ENCODE assay signal across 9 cellular contexts in genomic region chr4:7191546-7192251, GRCh38. TPM values are rescaled to one million over a fixed set of nuclear protein-coding genes. Genes with fewer than 3 reads are reported as not detected.
DNase-seq lines count a peak whose midpoint lies in the region; ATAC-seq, FAIRE-seq and TF ChIP-seq lines count a peak whose summit lies in the region.
"Had no signal": no experiment of that assay in that cellular context is flagged by ENCODE, and none has a peak within 500 bp of the region (broad histone marks: within the 10 kb centered on the region; RNA-seq: fewer than 3 reads in every experiment).

No MANE protein-coding gene starts in this region.

- peaks cover 59% of the 10 kb centered on the region for H3K4me1 Mint-ChIP-seq in brain
- peaks cover 20% of the 10 kb centered on the region for H3K4me1 Mint-ChIP-seq in mesothelial cell of epicardium
- peaks cover 12% of the 10 kb centered on the region for H3K4me1 Mint-ChIP-seq in type B pancreatic cell (ENCODE audit: unreplicated experiment)

- H3K4me3 Mint-ChIP-seq in brain (peak overlapping the region; percentile 72 to 86 (median 84)), mesothelial cell of epicardium (peak overlapping the region; percentile 69), type B pancreatic cell (peak overlapping the region; percentile 89)
- H3K4me3 Mint-ChIP-seq: activated T-cell treated with anti-CD3 and anti-CD28 coated beads, Interleukin-2, amount 50 U/mL, for 24 hours had no signal

- intact Hi-C loops in kidney (cut with DNase I), result loop anchor here (10.0 kb wide), 1 partner anchor 103 kb away; no protein-coding TSS in a partner anchor

- H3K4me1 ChIP-seq in kidney (ENCODE audit: control insufficient read depth in 1 of 2, insufficient read depth in 1 of 2, low read depth in 1 of 2, low read length in 2 of 2), result peaks cover 0 to 6% of the 10 kb centered on the region in 2 donors
- H3K4me1 ChIP-seq in effector memory CD4-positive, alpha-beta T cell (ENCODE audit: control insufficient read depth, insufficient read depth, low read length, poor library complexity, severe bottlenecking), result peaks cover 6% of the 10 kb centered on the region

- no peaks in the 10 kb centered on the region for H3K36me3 ChIP-seq in kidney (ENCODE audit: control insufficient read depth in 1 of 2, insufficient read depth in 2 of 2, low read length in 2 of 2)
- H3K36me3 ChIP-seq in effector memory CD4-positive, alpha-beta T cell (ENCODE audit: control insufficient read depth, insufficient read depth, low read length), result no peaks in the 10 kb centered on the region

- H3K27me3 Mint-ChIP-seq in brain (peaks cover 60% of the 10 kb centered on the region), mesothelial cell of epicardium (ENCODE audit: low read depth) (peaks cover 82% of the 10 kb centered on the region), type B pancreatic cell (peaks cover 62% of the 10 kb centered on the region)

- no peak overlapping the region for H3K9ac ChIP-seq in kidney (ENCODE audit: low read length in 2 of 2)

- no peak for ATAC-seq in GM18519 (IDR thresholded peaks at IDR 0.05; ENCODE audit: low FRiP score, unreplicated experiment)

- H3K4me3 ChIP-seq in kidney (ENCODE audit: low read length in 2 of 2), result no peak overlapping the region
- H3K4me3 ChIP-seq in effector memory CD4-positive, alpha-beta T cell (ENCODE audit: insufficient read depth, low read depth, low read length, poor library complexity, severe bottlenecking), result no peak overlapping the region

- no peak overlapping the region for H3K27ac ChIP-seq in kidney (ENCODE audit: low read depth in 2 of 2, low read length in 2 of 2)
- H3K27ac ChIP-seq in effector memory CD4-positive, alpha-beta T cell (ENCODE audit: insufficient read depth, low read length, poor library complexity, severe bottlenecking), result no peak overlapping the region

- H3K27ac Mint-ChIP-seq in brain, result peak overlapping the region in 4 of 5 experiments; percentile 72 to 88 (median 80)
- no peak overlapping the region for H3K27ac Mint-ChIP-seq in mesothelial cell of epicardium
- H3K27ac Mint-ChIP-seq in type B pancreatic cell, result no peak overlapping the region
- H3K27ac Mint-ChIP-seq: activated T-cell treated with anti-CD3 and anti-CD28 coated beads, Interleukin-2, amount 50 U/mL, for 24 hours had no signal

- FAIRE-seq in kidney (lab: Jason Lieb, UNC), result no peak

- no peaks in the 10 kb centered on the region for H3K9me3 ChIP-seq in kidney (ENCODE audit: control insufficient read depth in 1 of 2, low read length in 2 of 2)
- H3K9me3 ChIP-seq in effector memory CD4-positive, alpha-beta T cell (ENCODE audit: control insufficient read depth, low read length), result no peaks in the 10 kb centered on the region

- TF ChIP-seq CTCF in brain (conservative IDR thresholded peaks at IDR 0.05) (no peak), mesothelial cell of epicardium (IDR thresholded peaks at IDR 0.05; ENCODE audit: unreplicated experiment) (no peak), type B pancreatic cell (conservative IDR thresholded peaks at IDR 0.05) (no peak), kidney (IDR thresholded peaks at IDR 0.05; ENCODE audit: borderline replicate concordance, extremely low read depth, insufficient read depth) (no peak)

- H3K36me3 Mint-ChIP-seq in brain (no peaks in the 10 kb centered on the region), mesothelial cell of epicardium (no peaks in the 10 kb centered on the region), type B pancreatic cell (no peaks in the 10 kb centered on the region)

- H3K27me3 ChIP-seq in effector memory CD4-positive, alpha-beta T cell (replicated peaks; ENCODE audit: control insufficient read depth, insufficient read depth, low read length, poor library complexity, severe bottlenecking), result peaks cover 29% of the 10 kb centered on the region

- DNase-seq in activated CD8-positive, alpha-beta memory T cell treated with anti-CD3 and anti-CD28 coated beads, Interleukin-2, amount 50 U/mL, for 48 hours, result peak; percentile 48
- DNase-seq in activated CD8-positive, alpha-beta memory T cell treated with anti-CD3 and anti-CD28 coated beads, Interleukin-2, amount 50 U/mL, for 4 hours, result no peak
- DNase-seq in mesothelial cell of epicardium (ENCODE audit: low spot score in 2 of 2, unreplicated experiment in 2 of 2) (no peak), type B pancreatic cell (ENCODE audit: extremely low spot score, unreplicated experiment) (no peak), kidney (no peak)
- no peak for DNase-seq in effector memory CD4-positive, alpha-beta T cell

- H3K9me3 Mint-ChIP-seq in brain (no peaks in the 10 kb centered on the region), mesothelial cell of epicardium (no peaks in the 10 kb centered on the region), type B pancreatic cell (no peaks in the 10 kb centered on the region)
- H3K9me3 Mint-ChIP-seq: activated T-cell treated with anti-CD3 and anti-CD28 coated beads, Interleukin-2, amount 50 U/mL, for 24 hours had no signal

RNA-seq across cellular contexts. Expression of gene SORCS2, which starts 0.6 kb away (rescaled TPM):
- polyA plus RNA-seq in brain (ENCODE audit: insufficient read depth, low read depth, low replicate concordance), result 18.8 TPM
- 6.8 to 7.1 TPM (median 7.1 TPM) in 3 replicates for total RNA-seq in mesothelial cell of epicardium
- total RNA-seq in type B pancreatic cell (ENCODE audit: low replicate concordance), result 13.4 and 24.0 TPM in 2 replicates
- total RNA-seq in kidney, result 9.1 TPM
- polyA plus RNA-seq in kidney (ENCODE audit: insufficient read depth, low read depth, low replicate concordance), result 6.1 TPM

Comparison
In these comparisons a context has a peak if more than half of its experiments do, and no peak if none do; other contexts are left out.
1. H3K27ac Mint-ChIP-seq: peak in brain (4 of 5); none in mesothelial cell of epicardium (single experiment) and type B pancreatic cell (single experiment).
2. Peak in every context shown above with its lines, with median percentiles within 50 percentile points of each other: H3K4me3 Mint-ChIP-seq.